ENCODE assay signal across 8 cellular contexts in the genomic region with DNA sequence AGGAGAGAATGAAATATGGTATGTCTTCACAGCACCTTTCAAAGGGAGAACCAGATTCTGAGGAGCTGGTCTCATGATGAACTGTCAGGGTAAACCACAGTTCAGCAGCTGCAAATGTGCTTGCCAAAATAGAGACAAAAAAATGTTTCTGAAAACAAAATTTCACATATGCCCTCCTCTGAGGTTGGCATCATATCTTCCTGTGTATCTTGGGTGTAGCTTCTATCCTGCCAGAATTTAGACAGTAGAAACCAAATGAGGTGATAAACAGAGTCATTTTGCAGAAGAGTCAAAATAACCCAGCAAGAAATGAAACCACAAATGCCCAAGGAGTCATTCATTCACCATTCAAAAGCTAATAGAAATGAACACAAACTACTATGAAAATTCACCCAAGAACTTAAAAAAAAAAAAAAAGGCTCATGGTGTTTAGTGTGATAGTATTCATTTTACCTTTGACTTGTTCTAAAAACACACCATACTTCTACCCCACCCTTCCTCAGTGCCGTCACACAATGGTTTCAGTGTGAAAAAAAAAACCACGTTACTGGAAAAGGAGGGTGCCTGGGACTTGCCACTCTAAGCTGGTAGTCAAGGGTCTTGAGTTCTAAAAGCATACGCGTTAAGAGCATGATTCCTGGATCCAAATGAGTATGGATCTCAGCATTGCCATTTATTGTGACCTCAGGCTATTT. TPM values are rescaled to one million over a fixed set of nuclear protein-coding genes. Genes with fewer than 3 reads are reported as not detected.
A peak's percentile ranks its signal among the peaks of the same experiment; 100 is the strongest.
DNase-seq lines count a peak whose midpoint lies in the region; ATAC-seq and TF ChIP-seq lines count a peak whose summit lies in the region.

No MANE protein-coding gene starts in this region.

- H3K14ac ChIP-seq in mesenchymal stem cell (ENCODE audit: low read length in 2 of 2), result no peak overlapping the region

- no peak overlapping the region for H2AK5ac ChIP-seq in mesenchymal stem cell (ENCODE audit: low read length, severe bottlenecking)

- no peak overlapping the region for H4K91ac ChIP-seq in mesenchymal stem cell (ENCODE audit: low read length)

- H2BK120ac ChIP-seq in mesenchymal stem cell (ENCODE audit: low read depth, low read length), result no peak overlapping the region

- H3K4me2 ChIP-seq in mesenchymal stem cell (ENCODE audit: low read length, poor library complexity, severe bottlenecking), result no peak overlapping the region

- 72 to 89% methylated on average over 4 of the region's 4 CpGs for WGBS in gastroesophageal sphincter (ENCODE audit: low coverage in 1 of 2), 2 donors
- WGBS in mesenchymal stem cell, result 94% methylated on average over 4 of the region's 4 CpGs

- no peak overlapping the region for H2BK12ac ChIP-seq in mesenchymal stem cell (ENCODE audit: low read length in 2 of 2)

- TF ChIP-seq POLR2A in gastroesophageal sphincter (IDR thresholded peaks at IDR 0.05), result no peak

- H2BK15ac ChIP-seq in mesenchymal stem cell (ENCODE audit: low read depth, poor library complexity, severe bottlenecking), result no peak overlapping the region

- TF ChIP-seq CTCF in gastroesophageal sphincter (IDR thresholded peaks at IDR 0.05), result no peak

- H3K79me1 ChIP-seq in mesenchymal stem cell (replicated peaks; ENCODE audit: low read length, poor library complexity, severe bottlenecking), result no peaks in the 10 kb centered on the region

- H3K4me1 ChIP-seq in gastroesophageal sphincter (no peaks in the 10 kb centered on the region), mesenchymal stem cell (ENCODE audit: control insufficient read depth, insufficient read depth, low read depth, low read length) (no peaks in the 10 kb centered on the region)

- no peak overlapping the region for H3K4ac ChIP-seq in mesenchymal stem cell (ENCODE audit: low read depth in 1 of 2, low read length in 2 of 2)

- no peaks in the 10 kb centered on the region for H3K27me3 Mint-ChIP-seq in T-helper 2 cell treated with Interferon-gamma antibody and Interleukin-4, amounts not matched to agents 5 μg/mL and 100 μg/mL, for 36 hours (ENCODE audit: low read depth)
- no peaks in the 10 kb centered on the region for H3K27me3 Mint-ChIP-seq in stimulated activated naive CD8-positive, alpha-beta T cell treated with anti-CD3 and anti-CD28 coated beads, Interleukin-15, Interleukin-2, amounts not matched to agents 100 ng/mL and 50 ng/mL, for 24 hours

- H3K9ac ChIP-seq in mesenchymal stem cell (ENCODE audit: low read length), result no peak overlapping the region

- H3K27ac Mint-ChIP-seq in T-helper 2 cell treated with Interferon-gamma antibody and Interleukin-4, amounts not matched to agents 5 μg/mL and 100 μg/mL, for 36 hours, result peak overlapping the region; percentile 87
- peak overlapping the region; percentile 92 for H3K27ac Mint-ChIP-seq in stimulated activated naive CD8-positive, alpha-beta T cell treated with anti-CD3 and anti-CD28 coated beads, Interleukin-15, Interleukin-2, amounts not matched to agents 100 ng/mL and 50 ng/mL, for 24 hours

- H3K18ac ChIP-seq in mesenchymal stem cell (ENCODE audit: low read depth in 1 of 2, low read length in 2 of 2), result no peak overlapping the region

- peaks cover 81% of the 10 kb centered on the region for H3K4me1 Mint-ChIP-seq in T-helper 2 cell treated with Interferon-gamma antibody and Interleukin-4, amounts not matched to agents 5 μg/mL and 100 μg/mL, for 36 hours (ENCODE audit: low read depth)
- H3K4me1 Mint-ChIP-seq in stimulated activated naive CD8-positive, alpha-beta T cell treated with anti-CD3 and anti-CD28 coated beads, Interleukin-15, Interleukin-2, amounts not matched to agents 100 ng/mL and 50 ng/mL, for 24 hours (ENCODE audit: low read depth), result no peaks in the 10 kb centered on the region

- no peaks in the 10 kb centered on the region for H3K27me3 ChIP-seq in gastroesophageal sphincter
- peaks cover 3 to 7% of the 10 kb centered on the region in 2 experiments for H3K27me3 ChIP-seq in mesenchymal stem cell (ENCODE audit: control insufficient read depth in 1 of 2, insufficient read depth in 1 of 2, low read length in 2 of 2)

- H3K36me3 Mint-ChIP-seq in T-helper 2 cell treated with Interferon-gamma antibody and Interleukin-4, amounts not matched to agents 5 μg/mL and 100 μg/mL, for 36 hours (ENCODE audit: low read depth), result peaks cover 70% of the 10 kb centered on the region
- H3K36me3 Mint-ChIP-seq in stimulated activated naive CD8-positive, alpha-beta T cell treated with anti-CD3 and anti-CD28 coated beads, Interleukin-15, Interleukin-2, amounts not matched to agents 100 ng/mL and 50 ng/mL, for 24 hours (ENCODE audit: low read depth), result peaks cover 63% of the 10 kb centered on the region

- H3K23ac ChIP-seq in mesenchymal stem cell (ENCODE audit: low read length in 2 of 2), result no peak overlapping the region

- peak overlapping the region; percentile 52 for H3K4me3 Mint-ChIP-seq in T-helper 2 cell treated with Interferon-gamma antibody and Interleukin-4, amounts not matched to agents 5 μg/mL and 100 μg/mL, for 36 hours
- peak overlapping the region; percentile 64 for H3K4me3 Mint-ChIP-seq in stimulated activated naive CD8-positive, alpha-beta T cell treated with anti-CD3 and anti-CD28 coated beads, Interleukin-15, Interleukin-2, amounts not matched to agents 100 ng/mL and 50 ng/mL, for 24 hours

- no peak for TF ChIP-seq EP300 in gastroesophageal sphincter (IDR thresholded peaks at IDR 0.05)

- DNase-seq in activated naive CD4-positive, alpha-beta T cell treated with Interleukin-2 at 50 U/mL for 16 hours, result peak; percentile 26
- DNase-seq in activated naive CD4-positive, alpha-beta T cell (lab: John Stamatoyannopoulos, UW), result no peak
- peak; percentile 55 for DNase-seq in T-helper 2 cell treated with Interferon-gamma antibody and Interleukin-4, amounts not matched to agents 5 μg/mL and 100 μg/mL, for 36 hours (ENCODE audit: low spot score)
- no peak for DNase-seq in DMS53 treated with DMSO at 0.1 percent for 48 hours (lab: John Stamatoyannopoulos, UW; ENCODE audit: unreplicated experiment)
- no peak for DNase-seq in mesenchymal stem cell

- no peak overlapping the region for H4K8ac ChIP-seq in mesenchymal stem cell (ENCODE audit: low read length)

- peak; percentile 27 for ATAC-seq in HG02938 (IDR thresholded peaks at IDR 0.05; ENCODE audit: unreplicated experiment)
- ATAC-seq in gastroesophageal sphincter, result no peak

- no peak overlapping the region for H2AFZ ChIP-seq in mesenchymal stem cell (ENCODE audit: low read depth, low read length)

- H3K36me3 ChIP-seq in gastroesophageal sphincter (no peaks in the 10 kb centered on the region), mesenchymal stem cell (ENCODE audit: control insufficient read depth in 1 of 2, insufficient read depth in 2 of 2, low read depth in 1 of 2, low read length in 2 of 2) (no peaks in the 10 kb centered on the region)

- no peak overlapping the region for H3K4me3 ChIP-seq in gastroesophageal sphincter
- H3K4me3 ChIP-seq in mesenchymal stem cell (ENCODE audit: insufficient read depth in 1 of 2, low read depth in 1 of 2, low read length in 2 of 2), result no peak overlapping the region

- H3K27ac ChIP-seq in gastroesophageal sphincter, result no peak overlapping the region
- no peak overlapping the region for H3K27ac ChIP-seq in mesenchymal stem cell (ENCODE audit: low read length, poor library complexity, severe bottlenecking)

- H2BK5ac ChIP-seq in mesenchymal stem cell (ENCODE audit: low read depth, low read length, poor library complexity, severe bottlenecking), result no peak overlapping the region

- no peaks in the 10 kb centered on the region for H3K9me3 ChIP-seq in gastroesophageal sphincter
- H3K9me3 ChIP-seq in mesenchymal stem cell (ENCODE audit: control insufficient read depth, low read length), result no peaks in the 10 kb centered on the region

- H3K9me3 Mint-ChIP-seq in T-helper 2 cell treated with Interferon-gamma antibody and Interleukin-4, amounts not matched to agents 5 μg/mL and 100 μg/mL, for 36 hours, result no peaks in the 10 kb centered on the region
- no peaks in the 10 kb centered on the region for H3K9me3 Mint-ChIP-seq in stimulated activated naive CD8-positive, alpha-beta T cell treated with anti-CD3 and anti-CD28 coated beads, Interleukin-15, Interleukin-2, amounts not matched to agents 100 ng/mL and 50 ng/mL, for 24 hours

RNA-seq across cellular contexts. Expression of gene SELL, which starts 18.5 kb away (rescaled TPM):
- 1 to 10 TPM in 2 of 4 donors, not detected in 2; 2.1 to 8.2 TPM for total RNA-seq in gastroesophageal sphincter
- polyA plus RNA-seq in mesenchymal stem cell (2013, experiment 1 of 2), result 0.94 TPM
- polyA plus RNA-seq in mesenchymal stem cell (2013, experiment 2 of 2), result 0.99 TPM

RNA-seq across cellular contexts. Expression of gene SELE, which starts 41.0 kb away (rescaled TPM):
- 10 to 100 TPM in 1 of 4 donors, under 1 TPM in 1, not detected in 2; 0.45 to 11.0 TPM for total RNA-seq in gastroesophageal sphincter
- polyA plus RNA-seq in mesenchymal stem cell (2013, experiment 1 of 2), result not detected
- polyA plus RNA-seq in mesenchymal stem cell (2013, experiment 2 of 2), result not detected

Comparison
In these comparisons a context has a peak if more than half of its experiments do, and no peak if none do; other contexts are left out.
1. DNase-seq: peak in activated naive CD4-positive, alpha-beta T cell treated with Interleukin-2 at 50 U/mL for 16 hours (single experiment) and T-helper 2 cell treated with Interferon-gamma antibody and Interleukin-4, amounts not matched to agents 5 μg/mL and 100 μg/mL, for 36 hours (single experiment); none in activated naive CD4-positive, alpha-beta T cell (0 of 4), DMS53 treated with DMSO at 0.1 percent for 48 hours (single experiment) and mesenchymal stem cell (single experiment).